Comparison of ENCODE assay signal across 8 cellular contexts in the genomic region with DNA sequence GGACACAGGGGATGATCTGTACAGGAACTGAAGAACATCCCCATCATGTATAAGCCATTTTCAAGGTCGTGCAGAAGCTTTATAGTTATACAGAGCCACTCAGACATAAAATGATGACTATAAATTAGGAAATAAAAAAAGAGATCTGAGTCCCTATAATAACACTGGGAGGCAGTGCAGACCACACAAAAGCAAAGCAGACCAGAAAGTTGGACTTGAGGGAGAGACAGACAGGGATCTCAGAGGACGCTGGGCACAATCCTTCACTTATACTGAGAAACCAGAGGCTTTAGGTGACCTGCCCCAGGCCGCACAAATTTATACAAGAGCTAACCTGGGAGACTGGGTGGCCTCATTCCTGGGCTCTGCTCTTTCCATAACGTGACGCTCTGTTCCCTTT.
DNase-seq lines count a peak whose midpoint lies in the region; ATAC-seq lines count a peak whose summit lies in the region.

No MANE protein-coding gene starts in this region.

- intact Hi-C loops in left colon (cut with DNase I, micrococcal nuclease) = no loop called here
- intact Hi-C loops in posterior vena cava (cut with DNase I) = loop anchor here in 1 of 2 donors (1.0 kb wide), 1 partner anchor 9 kb away; no protein-coding TSS in a partner anchor

- ATAC-seq in left colon = peak; percentile 67
- no peak for ATAC-seq in GM18498 (IDR thresholded peaks at IDR 0.05; ENCODE audit: unreplicated experiment)
- ATAC-seq in HG03354 (IDR thresholded peaks at IDR 0.05; ENCODE audit: poor library complexity, severe bottlenecking, unreplicated experiment) = no peak

- DNase-seq in DMS153 (lab: John Stamatoyannopoulos, UW) (peak; percentile 56), Kasumi-1 (lab: John Stamatoyannopoulos, UW) (peak; percentile 61 to 84), amniotic epithelial cell (ENCODE audit: low read depth) (peak; percentile 50), left colon (no peak), NCI-H1694 treated with DMSO at 0.1 percent for 48 hours (lab: John Stamatoyannopoulos, UW) (no peak), posterior vena cava (ENCODE audit: low spot score) (no peak)

Comparison
In these comparisons a context has a peak if more than half of its experiments do, and no peak if none do; other contexts are left out.
1. DNase-seq: peak in DMS153 (single experiment), Kasumi-1 (2 of 2) and amniotic epithelial cell (single experiment); none in left colon (0 of 2), NCI-H1694 treated with DMSO at 0.1 percent for 48 hours (single experiment) and posterior vena cava (single experiment).